8 cellular contexts compared by ENCODE assay signal in genomic region chr12:31073527-31074332, GRCh38. TPM values are rescaled to one million over a fixed set of nuclear protein-coding genes. Genes with fewer than 3 reads are reported as not detected.
A peak's percentile ranks its signal among the peaks of the same experiment; 100 is the strongest.
DNase-seq lines count a peak whose midpoint lies in the region; ATAC-seq and FAIRE-seq lines count a peak whose summit lies in the region.
"Not testable (repeated sequence)": the region's sequence is repeated elsewhere in the genome, so short reads cannot be mapped to it uniquely, and the experiment has no call there.

TSS of gene DDX11 (plus strand) at chr12:31073860. CDS start at chr12:31078394, 4,534 bp downstream.

- peaks cover 40% of the 10 kb centered on the region for H3K4me1 Mint-ChIP-seq in activated T-cell treated with anti-CD3 and anti-CD28 coated beads, Interleukin-2, amount 50 U/mL, for 72 hours (ENCODE audit: low read depth)
- peaks cover 10 to 44% (median 31%) of the 10 kb centered on the region in 4 donors for H3K4me1 Mint-ChIP-seq in naive thymus-derived CD8-positive, alpha-beta T cell
- H3K4me1 Mint-ChIP-seq in stimulated activated naive B cell treated with anti-CD40 and anti-IgM and Interleukin-4, amounts not matched to agents 10 μg/mL and 1 μg/mL and 100 μg/mL, for 72 hours, result peaks cover 18 to 25% of the 10 kb centered on the region in 2 donors

- POLR2A ChIA-PET in naive thymus-derived CD8-positive, alpha-beta T cell (lab: Charles Lee), result not testable (repeated sequence)

- H3K9me3 Mint-ChIP-seq in activated T-cell treated with anti-CD3 and anti-CD28 coated beads, Interleukin-2, amount 50 U/mL, for 72 hours; naive thymus-derived CD8-positive, alpha-beta T cell; stimulated activated naive B cell treated with anti-CD40 and anti-IgM and Interleukin-4, amounts not matched to agents 10 μg/mL and 1 μg/mL and 100 μg/mL, for 72 hours: not testable (repeated sequence)

- peak within 1 kb of the TSS; percentile 68 for H3K4me3 ChIP-seq in Karpas-422 (ENCODE audit: low read length)

- not testable (repeated sequence) for H4K20me1 ChIP-seq in Karpas-422 (ENCODE audit: insufficient read depth, low read depth, low read length)

- H3K27me3 ChIP-seq in Karpas-422 (ENCODE audit: low read length), result not testable (repeated sequence)

- peak within 1 kb of the TSS; percentile 67 for H3K4me2 ChIP-seq in Karpas-422 (ENCODE audit: low read depth, low read length, poor library complexity, severe bottlenecking)

- H3K9me2 ChIP-seq in Karpas-422 (replicated peaks; ENCODE audit: insufficient read depth, low read length), result not testable (repeated sequence)

- H3K27ac ChIP-seq in Karpas-422 (ENCODE audit: low read length), result peak within 1 kb of the TSS; percentile 62

- peaks cover 12% of the 10 kb centered on the region for H3K4me1 ChIP-seq in Karpas-422 (ENCODE audit: low read length)

- peak within 1 kb of the TSS; percentile 83 for H3K27ac Mint-ChIP-seq in activated T-cell treated with anti-CD3 and anti-CD28 coated beads, Interleukin-2, amount 50 U/mL, for 72 hours
- peak within 1 kb of the TSS; percentile 66 to 99 (median 96) for H3K27ac Mint-ChIP-seq in naive thymus-derived CD8-positive, alpha-beta T cell
- peak within 1 kb of the TSS; percentile 97 for H3K27ac Mint-ChIP-seq in stimulated activated naive B cell treated with anti-CD40 and anti-IgM and Interleukin-4, amounts not matched to agents 10 μg/mL and 1 μg/mL and 100 μg/mL, for 72 hours

- peaks cover 29% of the 10 kb centered on the region for H3K79me2 ChIP-seq in Karpas-422 (ENCODE audit: low read length)

- FAIRE-seq in RCC 7860 (lab: Jason Lieb, UNC), result peak; percentile 45

- peak; percentile 95 for ATAC-seq in GM21825 (IDR thresholded peaks at IDR 0.05; ENCODE audit: unreplicated experiment)
- peak; percentile 94 to 95 for ATAC-seq in activated T-cell treated with anti-CD3 and anti-CD28 coated beads, Interleukin-2, amount 50 U/mL, for 72 hours (replicated peaks in 1 of 2)
- ATAC-seq in naive thymus-derived CD8-positive, alpha-beta T cell, result peak; percentile 87
- ATAC-seq in stimulated activated naive B cell treated with anti-CD40 and anti-IgM and Interleukin-4, amounts not matched to agents 10 μg/mL and 1 μg/mL and 100 μg/mL, for 72 hours (replicated peaks), result peak; percentile 95

- not testable (repeated sequence) for H3K36me3 ChIP-seq in Karpas-422 (ENCODE audit: insufficient read depth, low read length)

- H3K36me3 Mint-ChIP-seq in activated T-cell treated with anti-CD3 and anti-CD28 coated beads, Interleukin-2, amount 50 U/mL, for 72 hours (ENCODE audit: insufficient read depth in 2 of 2), result peaks cover 12% of the 10 kb centered on the region in 2 donors
- not testable (repeated sequence) for H3K36me3 Mint-ChIP-seq in naive thymus-derived CD8-positive, alpha-beta T cell
- H3K36me3 Mint-ChIP-seq in stimulated activated naive B cell treated with anti-CD40 and anti-IgM and Interleukin-4, amounts not matched to agents 10 μg/mL and 1 μg/mL and 100 μg/mL, for 72 hours, result peaks cover 9 to 16% of the 10 kb centered on the region in 2 donors

- not testable (repeated sequence) for H3K9me3 ChIP-seq in Karpas-422 (ENCODE audit: low read length)

- peak within 1 kb of the TSS; percentile 74 for H3K9ac ChIP-seq in Karpas-422 (ENCODE audit: low read length)

- peak within 1 kb of the TSS; percentile 78; the same call in 1 of the 2 replicates for H2AFZ ChIP-seq in Karpas-422 (ENCODE audit: low read length)

- DNase-seq in DMS79 treated with DMSO at 0.1 percent for 48 hours (lab: John Stamatoyannopoulos, UW), result peak; percentile 90
- DNase-seq in Karpas-422, result peak; percentile 97
- peak; percentile 84 for DNase-seq in RCC 7860 (ENCODE audit: low spot score)
- DNase-seq in activated T-cell treated with anti-CD3 and anti-CD28 coated beads, Interleukin-2, amount 50 U/mL, for 72 hours, result peak; percentile 92 to 93
- peak; percentile 87 for DNase-seq in fibroblast of gingiva (ENCODE audit: low read depth)
- peak; percentile 80 to 96 (median 92) for DNase-seq in naive thymus-derived CD8-positive, alpha-beta T cell
- peak; percentile 93 for DNase-seq in stimulated activated naive B cell treated with anti-CD40 and anti-IgM and Interleukin-4, amounts not matched to agents 10 μg/mL and 1 μg/mL and 100 μg/mL, for 72 hours

- not testable (repeated sequence) for H3K27me3 Mint-ChIP-seq in activated T-cell treated with anti-CD3 and anti-CD28 coated beads, Interleukin-2, amount 50 U/mL, for 72 hours (ENCODE audit: low read depth); naive thymus-derived CD8-positive, alpha-beta T cell; stimulated activated naive B cell treated with anti-CD40 and anti-IgM and Interleukin-4, amounts not matched to agents 10 μg/mL and 1 μg/mL and 100 μg/mL, for 72 hours

- H3K4me3 Mint-ChIP-seq in activated T-cell treated with anti-CD3 and anti-CD28 coated beads, Interleukin-2, amount 50 U/mL, for 72 hours, result peak within 1 kb of the TSS; percentile 95 to 97
- H3K4me3 Mint-ChIP-seq in naive thymus-derived CD8-positive, alpha-beta T cell, result peak within 1 kb of the TSS; percentile 95 to 100 (median 98)
- peak within 1 kb of the TSS; percentile 96 to 97 for H3K4me3 Mint-ChIP-seq in stimulated activated naive B cell treated with anti-CD40 and anti-IgM and Interleukin-4, amounts not matched to agents 10 μg/mL and 1 μg/mL and 100 μg/mL, for 72 hours

RNA-seq across cellular contexts. Expression of gene DDX11, which starts in this region (rescaled TPM):
- total RNA-seq in Karpas-422 (2014; rRNA removed; shearing (Covaris generic); ENCODE audit: low replicate concordance), result 27.0 and 31.9 TPM in 2 replicates
- total RNA-seq in activated T-cell treated with anti-CD3 and anti-CD28 coated beads, Interleukin-2, amount 50 U/mL, for 72 hours, result 100 to 1,000 TPM; 131 to 144 TPM
- total RNA-seq in naive thymus-derived CD8-positive, alpha-beta T cell, result 100 to 1,000 TPM; 132 to 141 TPM
- 10 to 100 TPM in 1 of 3 donors, 1 to 10 TPM in 2; 2.4 to 24.2 (median 7.1) TPM for polyA plus RNA-seq in naive thymus-derived CD8-positive, alpha-beta T cell

Comparison
In these comparisons a context has a peak if more than half of its experiments do, and no peak if none do; other contexts are left out.
1. Peak in every context shown above with its lines: DNase-seq, ATAC-seq, H3K4me3 ChIP-seq and H3K27ac ChIP-seq.